Comparison of ENCODE assay signal across 14 cellular contexts in genomic region chr12:26338574-26339572, GRCh38.
DNase-seq lines count a peak whose midpoint lies in the region; ATAC-seq, FAIRE-seq and TF ChIP-seq lines count a peak whose summit lies in the region.
"Had no signal": no experiment of that assay in that cellular context is flagged by ENCODE, and none has a peak within 500 bp of the region (broad histone marks: within the 10 kb centered on the region; RNA-seq: fewer than 3 reads in every experiment).

No MANE protein-coding gene starts in this region.

- H3K4me1 ChIP-seq in adipocyte (ENCODE audit: control insufficient read depth, insufficient read depth, low read length) (no peaks in the 10 kb centered on the region), sigmoid colon (no peaks in the 10 kb centered on the region)
- H3K4me1 ChIP-seq: vagina had no signal

- no peak for TF ChIP-seq EP300 in sigmoid colon (IDR thresholded peaks at IDR 0.05)

- H3K4me3 ChIP-seq in adipocyte (ENCODE audit: low read length) (no peak overlapping the region), sigmoid colon (no peak overlapping the region)
- H3K4me3 ChIP-seq: vagina had no signal

- no peak overlapping the region for H3K27ac ChIP-seq in sigmoid colon
- H3K27ac ChIP-seq: vagina had no signal

- TF ChIP-seq POLR2A in H54 (IDR thresholded peaks at IDR 0.05; ENCODE audit: low read depth, low read length) (no peak), sigmoid colon (IDR thresholded peaks at IDR 0.05) (no peak)

- DNase-seq in H54 (ENCODE audit: insufficient read length, low spot score), result peak; percentile 44
- DNase-seq in adipocyte (ENCODE audit: low read depth), result peak; percentile 28
- DNase-seq in globus pallidus (ENCODE audit: low spot score), result peak; percentile 95
- DNase-seq in pulmonary artery endothelial cell (ENCODE audit: low read depth, low spot score), result peak; percentile 29
- no peak for DNase-seq in sigmoid colon
- no peak for DNase-seq in COR-L47 (lab: John Stamatoyannopoulos, UW)
- DNase-seq: activated CD4-positive, alpha-beta T cell treated with anti-CD3 and anti-CD28 coated beads for 4 hours; natural killer cell; NCI-H2081 treated with DMSO at 0.1 percent for 48 hours; SHP77 treated with DMSO at 0.1 percent for 48 hours had no signal

- peak; percentile 85 for FAIRE-seq in H54 (lab: Jason Lieb, UNC)

- intact Hi-C loops in sigmoid colon (cut with DNase I), result no loop called here

- H3K36me3 ChIP-seq in adipocyte (ENCODE audit: control insufficient read depth, insufficient read depth, low read length, severe bottlenecking), result peaks cover 7% of the 10 kb centered on the region
- H3K36me3 ChIP-seq in sigmoid colon, result peaks cover 0 to 40% (median 2%) of the 10 kb centered on the region in 4 donors

- 89 to 90% methylated on average over 11 of the region's 11 CpGs for WGBS in sigmoid colon, 2 donors

- ATAC-seq in HG03442 (IDR thresholded peaks at IDR 0.05; ENCODE audit: unreplicated experiment) (no peak), HG02678 (IDR thresholded peaks at IDR 0.05; ENCODE audit: unreplicated experiment) (no peak)
- ATAC-seq: activated naive CD4-positive, alpha-beta T cell treated with anti-CD3 and anti-CD28 coated beads, Interleukin-2, amount 50 U/mL, for 72 hours; natural killer cell had no signal

- TF ChIP-seq CTCF in sigmoid colon (IDR thresholded peaks at IDR 0.05), result no peak

- H3K27me3 ChIP-seq in adipocyte (replicated peaks; ENCODE audit: control insufficient read depth, insufficient read depth, low read length), result no peaks in the 10 kb centered on the region
- H3K27me3 ChIP-seq in sigmoid colon, result no peaks in the 10 kb centered on the region
- H3K27me3 ChIP-seq: vagina had no signal

- no peak overlapping the region for H3K9ac ChIP-seq in adipocyte (ENCODE audit: low read length)

- no peaks in the 10 kb centered on the region for H3K9me3 ChIP-seq in adipocyte (ENCODE audit: control insufficient read depth, low read length)
- no peaks in the 10 kb centered on the region for H3K9me3 ChIP-seq in sigmoid colon
- H3K9me3 ChIP-seq: vagina had no signal

Comparison
In these comparisons a context has a peak if more than half of its experiments do, and no peak if none do; other contexts are left out.
1. DNase-seq: peak in H54 (single experiment), adipocyte (single experiment), globus pallidus (single experiment) and pulmonary artery endothelial cell (single experiment); none in sigmoid colon (single experiment) and COR-L47 (single experiment).